Comparison of ENCODE assay signal across 28 cellular contexts in genomic region chr16:50416388-50416787, GRCh38.
"Had no signal": no experiment of that assay in that cellular context is flagged by ENCODE, and none has a peak within 500 bp of the region (broad histone marks: within the 10 kb centered on the region; RNA-seq: fewer than 3 reads in every experiment).

No MANE protein-coding gene starts in this region.

- H3K4me2 ChIP-seq: smooth muscle cell had no signal

- H3K27me3 ChIP-seq: neutrophil, pancreas, suprapubic skin, testis, tibial artery, transverse colon, upper lobe of right lung, uterus had no signal

- H3K4me1 ChIP-seq: pancreas, psoas muscle, spleen, suprapubic skin, testis, tibial artery, transverse colon, upper lobe of right lung, uterus had no signal

- H3K4me3 ChIP-seq: pancreas, psoas muscle, skin epidermis, smooth muscle cell, spleen, suprapubic skin, testis, tibial artery, transverse colon, upper lobe of right lung, uterus had no signal

- DNase-seq: naive thymus-derived CD8-positive, alpha-beta T cell; nephron progenitor cell; nucleus accumbens; pancreas; psoas muscle; right cardiac atrium; spleen; stimulated activated CD4-positive, alpha-beta T cell treated with anti-CD3 and anti-CD28 coated beads, Interleukin-12 subunit alpha, Interleukin-12 subunit beta, amount 100 ng/mL, for 4 hours; stimulated activated CD4-positive, alpha-beta T cell treated with anti-CD3 and anti-CD28 coated beads, Interleukin-1b, Interleukin-23, amount 100 ng/mL, for 48 hours; stimulated activated CD4-positive, alpha-beta T cell treated with anti-CD3 and anti-CD28 coated beads, Interleukin-4, amount 100 ng/mL, for 1 hour; stimulated activated CD4-positive, alpha-beta T cell treated with anti-CD3 and anti-CD28 coated beads, Interleukin-4, amount 100 ng/mL, for 4 hours; stimulated activated CD8-positive, alpha-beta memory T cell treated with anti-CD3 and anti-CD28 coated beads, Interleukin-4, amount 100 ng/mL, for 48 hours; stimulated activated naive CD4-positive, alpha-beta T cell; stimulated activated naive CD8-positive, alpha-beta T cell treated with anti-CD3 and anti-CD28 coated beads, Interleukin-15, amount 100 ng/mL, for 72 hours; stimulated activated naive CD8-positive, alpha-beta T cell treated with anti-CD3 and anti-CD28 coated beads, Interleukin-15, Interleukin-2, amounts not matched to agents 100 U/mL and 50 U/mL, for 24 hours; substantia nigra; testis; tibial artery; transverse colon; upper lobe of right lung; uterus had no signal

- ATAC-seq: naive thymus-derived CD8-positive, alpha-beta T cell; natural killer cell treated with Interleukin-12 subunit alpha and Interleukin-12 subunit beta and Interleukin-15 and Interleukin-18, amount 100 ng/mL, for 72 hours; pancreas; psoas muscle; right cardiac atrium; sciatic nerve; stimulated activated memory B cell treated with anti-CD40 and anti-IgM and Interleukin-4, amounts not matched to agents 10 μg/mL and 1 μg/mL and 100 μg/mL, for 72 hours; stimulated activated naive CD8-positive, alpha-beta T cell treated with anti-CD3 and anti-CD28 coated beads, Interleukin-15, amount 100 ng/mL, for 72 hours; stimulated activated naive CD8-positive, alpha-beta T cell treated with anti-CD3 and anti-CD28 coated beads, Interleukin-15, Interleukin-2, amounts not matched to agents 100 U/mL and 50 U/mL, for 24 hours; upper lobe of right lung had no signal

- H3K36me3 ChIP-seq: neutrophil, pancreas, spleen, suprapubic skin, tibial artery, transverse colon, upper lobe of right lung, uterus had no signal

- H3K9me3 ChIP-seq: neutrophil, pancreas, testis had no signal

- H3K27ac ChIP-seq: neutrophil, pancreas, psoas muscle, skin epidermis, spleen, suprapubic skin, testis, tibial artery, transverse colon, upper lobe of right lung, uterus had no signal
